Comparison of ENCODE assay signal across 7 cellular contexts in the genomic region with DNA sequence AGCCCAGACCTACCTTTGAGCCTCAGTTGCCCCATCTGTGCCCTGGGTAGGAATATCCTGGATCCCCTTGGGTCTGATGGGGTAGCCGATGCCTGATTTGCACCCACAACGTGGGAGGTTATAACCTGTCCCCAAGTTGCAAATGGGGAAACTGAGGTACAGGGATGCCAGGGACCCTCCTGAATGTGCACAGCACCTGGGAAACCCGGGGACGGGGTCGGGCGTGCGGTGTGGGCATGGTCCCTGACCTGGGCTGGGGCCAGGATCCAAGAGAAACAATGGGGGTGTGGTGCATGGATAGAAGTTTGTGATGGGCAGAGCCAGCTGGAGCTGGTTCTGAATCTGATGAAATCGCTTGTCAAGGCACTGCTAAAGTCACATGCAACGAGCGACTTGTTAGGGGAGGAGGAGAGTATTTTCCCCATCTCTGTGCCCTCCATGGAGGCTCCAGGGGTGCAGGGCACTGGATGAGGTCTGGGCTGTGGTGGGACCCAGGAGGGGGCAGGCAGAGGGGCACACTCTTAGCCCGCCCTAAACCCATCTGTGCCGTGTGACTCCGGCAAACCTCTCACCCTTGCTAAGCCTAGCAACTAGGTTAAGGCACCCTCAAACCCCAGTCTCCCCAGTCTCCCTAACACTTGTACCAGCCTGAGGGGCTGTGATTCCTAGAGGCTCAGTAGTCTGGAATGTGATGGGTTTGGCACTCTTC. TPM values are rescaled to one million over a fixed set of nuclear protein-coding genes. Genes with fewer than 3 reads are reported as not detected.
DNase-seq lines count a peak whose midpoint lies in the region; ATAC-seq and TF ChIP-seq lines count a peak whose summit lies in the region.
"Had no signal": no experiment of that assay in that cellular context is flagged by ENCODE, and none has a peak within 500 bp of the region (broad histone marks: within the 10 kb centered on the region; RNA-seq: fewer than 3 reads in every experiment).

No MANE protein-coding gene starts in this region.

- H3K27me3 ChIP-seq in RWPE2 (ENCODE audit: insufficient read depth, poor library complexity, severe bottlenecking) (no peaks in the 10 kb centered on the region), left lung (no peaks in the 10 kb centered on the region)

- H3K36me3 ChIP-seq in RWPE2 (ENCODE audit: low read depth) = peaks cover 19% of the 10 kb centered on the region
- peaks cover 0 to 36% of the 10 kb centered on the region in 2 donors for H3K36me3 ChIP-seq in left lung

- H3K4me3 ChIP-seq in AG09309 (ENCODE audit: control insufficient read depth, low read depth, low read length) = peak overlapping the region; percentile 65
- H3K4me3 ChIP-seq in RWPE2 (ENCODE audit: severe bottlenecking) = peak overlapping the region; percentile 49
- peak overlapping the region; percentile 33 to 43 for H3K4me3 ChIP-seq in left lung

- ATAC-seq in RWPE2 (ENCODE audit: low read depth) (peak; percentile 19; the same call in 1 of the 3 replicates), left lung (peak; percentile 5)

- TF ChIP-seq CTCF in AG09309 (IDR thresholded peaks at IDR 0.05; ENCODE audit: control insufficient read depth, insufficient read depth, low read depth, low read length, missing control alignments) (no peak), RWPE2 (IDR thresholded peaks at IDR 0.05; ENCODE audit: poor library complexity, severe bottlenecking) (no peak), left lung (IDR thresholded peaks at IDR 0.05) (no peak)

- H3K27ac ChIP-seq in RWPE2 (ENCODE audit: poor library complexity, severe bottlenecking) (no peak overlapping the region), left lung (peak overlapping the region in 1 of 2 donors; percentile 80)

- DNase-seq in AG09309 (ENCODE audit: low read depth) = peak; percentile 74
- DNase-seq in RWPE2 (ENCODE audit: low spot score) = no peak
- no peak for DNase-seq in left lung
- no peak for DNase-seq in 8988T
- no peak for DNase-seq in effector CD8-positive, alpha-beta T cell (lab: John Stamatoyannopoulos, UW)
- no peak for DNase-seq in midbrain (lab: John Stamatoyannopoulos, UW)

- H3K9me3 ChIP-seq in RWPE2 (ENCODE audit: severe bottlenecking) (no peaks in the 10 kb centered on the region), left lung (no peaks in the 10 kb centered on the region)

- H3K4me1 ChIP-seq in RWPE2 (ENCODE audit: insufficient read depth, poor library complexity, severe bottlenecking) (peaks cover 14% of the 10 kb centered on the region), left lung (peaks cover 12 to 68% of the 10 kb centered on the region in 2 donors)

- intact Hi-C loops in left lung (cut with DNase I) = no loop called here

RNA-seq across cellular contexts. Expression of a gene that starts 0.7 kb away (rescaled TPM):
- 100 to 1,000 TPM in 1 of 2 donors, 10 to 100 TPM in 1; 99.0 to 180 TPM for total RNA-seq in left lung

RNA-seq across cellular contexts. Expression of a gene that starts 10.7 kb away (rescaled TPM):
- 10 to 100 TPM; 14.4 to 53.7 TPM for total RNA-seq in left lung
- total RNA-seq: Daoy had no signal

RNA-seq across cellular contexts. Expression of a gene that starts 32.5 kb away (rescaled TPM):
- 10 to 100 TPM; 49.8 to 79.9 TPM for total RNA-seq in left lung

RNA-seq across cellular contexts. Expression of a gene that starts 46.3 kb away (rescaled TPM):
- 10 to 100 TPM; 36.7 to 39.5 TPM for total RNA-seq in left lung

RNA-seq across cellular contexts. Expression of a gene that starts 51.2 kb away (rescaled TPM):
- total RNA-seq in left lung = 10 to 100 TPM; 22.8 to 43.9 TPM
